8 cellular contexts compared by ENCODE assay signal in genomic region chr2:159712929-159713575, GRCh38. TPM values are rescaled to one million over a fixed set of nuclear protein-coding genes. Genes with fewer than 3 reads are reported as not detected.
DNase-seq lines count a peak whose midpoint lies in the region; ATAC-seq and TF ChIP-seq lines count a peak whose summit lies in the region.

No MANE protein-coding gene starts in this region.

- DNase-seq in activated naive CD4-positive, alpha-beta T cell treated with anti-CD3 and anti-CD28 coated beads, Interleukin-2, amount 10 ng/mL, durations not matched to agents 7 days and 5 days = no peak
- DNase-seq in activated naive CD4-positive, alpha-beta T cell treated with Interleukin-2 at 50 U/mL for 16 hours = no peak
- DNase-seq in Right ventricle myocardium superior (no peak), progenitor cell of endocrine pancreas (ENCODE audit: low spot score, unreplicated experiment) (no peak), HuH-7 (ENCODE audit: low spot score) (no peak)

- H3K4me3 ChIP-seq in WI38 (ENCODE audit: low read depth, low read length) = peak overlapping the region; percentile 92

- H3K36me3 Mint-ChIP-seq in activated naive CD4-positive, alpha-beta T cell treated with anti-CD3 and anti-CD28 coated beads, Interleukin-2, amount 10 ng/mL, durations not matched to agents 7 days and 5 days = peaks cover 48% of the 10 kb centered on the region
- peaks cover 15% of the 10 kb centered on the region for H3K36me3 Mint-ChIP-seq in progenitor cell of endocrine pancreas (ENCODE audit: insufficient read depth)

- peak overlapping the region; percentile 100 for H3K4me3 Mint-ChIP-seq in activated naive CD4-positive, alpha-beta T cell treated with anti-CD3 and anti-CD28 coated beads, Interleukin-2, amount 10 ng/mL, durations not matched to agents 7 days and 5 days
- peak overlapping the region; percentile 100 for H3K4me3 Mint-ChIP-seq in progenitor cell of endocrine pancreas (ENCODE audit: low read depth)

- TF ChIP-seq CTCF in WI38 (IDR thresholded peaks at IDR 0.05; ENCODE audit: low read depth, low read length) = no peak
- TF ChIP-seq CTCF in progenitor cell of endocrine pancreas (IDR thresholded peaks at IDR 0.05; ENCODE audit: unreplicated experiment) = no peak

- peak overlapping the region; percentile 99 for H3K27ac Mint-ChIP-seq in activated naive CD4-positive, alpha-beta T cell treated with anti-CD3 and anti-CD28 coated beads, Interleukin-2, amount 10 ng/mL, durations not matched to agents 7 days and 5 days
- H3K27ac Mint-ChIP-seq in progenitor cell of endocrine pancreas = peak overlapping the region; percentile 100

- intact Hi-C loops in Right ventricle myocardium superior (cut with DNase I) = loop anchor here (5.0 kb wide), 1 partner anchor 96 kb away; the partner anchor contains the start of gene BAZ2B

- ATAC-seq in HG03175 (IDR thresholded peaks at IDR 0.05; ENCODE audit: unreplicated experiment) (peak; percentile 10), Right ventricle myocardium superior (ENCODE audit: poor library complexity) (peak; percentile 42), HG03571 (IDR thresholded peaks at IDR 0.05; ENCODE audit: unreplicated experiment) (no peak)

- no peaks in the 10 kb centered on the region for H3K27me3 Mint-ChIP-seq in activated naive CD4-positive, alpha-beta T cell treated with anti-CD3 and anti-CD28 coated beads, Interleukin-2, amount 10 ng/mL, durations not matched to agents 7 days and 5 days
- no peaks in the 10 kb centered on the region for H3K27me3 Mint-ChIP-seq in progenitor cell of endocrine pancreas

- peaks cover 51% of the 10 kb centered on the region for H3K4me1 Mint-ChIP-seq in activated naive CD4-positive, alpha-beta T cell treated with anti-CD3 and anti-CD28 coated beads, Interleukin-2, amount 10 ng/mL, durations not matched to agents 7 days and 5 days
- peaks cover 27% of the 10 kb centered on the region for H3K4me1 Mint-ChIP-seq in progenitor cell of endocrine pancreas (ENCODE audit: low read depth)

- H3K9me3 Mint-ChIP-seq in activated naive CD4-positive, alpha-beta T cell treated with anti-CD3 and anti-CD28 coated beads, Interleukin-2, amount 10 ng/mL, durations not matched to agents 7 days and 5 days = no peaks in the 10 kb centered on the region
- no peaks in the 10 kb centered on the region for H3K9me3 Mint-ChIP-seq in progenitor cell of endocrine pancreas (ENCODE audit: low read depth)

- CTCF ChIA-PET in activated naive CD4-positive, alpha-beta T cell treated with anti-CD3 and anti-CD28 coated beads, Interleukin-2, amount 10 ng/mL, durations not matched to agents 7 days and 5 days (lab: Charles Lee) = no interaction called here

RNA-seq across cellular contexts. Expression of gene MARCHF7, which starts 0.7 kb away (rescaled TPM):
- total RNA-seq in Right ventricle myocardium superior (70.7 TPM), progenitor cell of endocrine pancreas (102 and 113 TPM in 2 replicates)
